Comparison of ENCODE assay signal across 1 cellular context in genomic region chr10:117184821-117185220, GRCh38.
TF ChIP-seq lines count a peak whose summit lies in the region.

No MANE protein-coding gene starts in this region.

TF ChIP-seq in K562, 482 proteins besides CTCF, POLR2A, EP300 and RAD21:
- TF ChIP-seq HDAC8 (tag; IDR thresholded peaks at IDR 0.05) (no peak), RBM25 (IDR thresholded peaks at IDR 0.05; ENCODE audit: low read depth, low read length, severe bottlenecking) (peak; percentile 11), ATF2 (CRISPR knock-in tag; IDR thresholded peaks at IDR 0.05) (no peak), HMBOX1 (IDR thresholded peaks at IDR 0.05) (no peak), BHLHE40 (IDR thresholded peaks at IDR 0.05; ENCODE audit: low read length) (no peak), HNRNPK (IDR thresholded peaks at IDR 0.05; ENCODE audit: low read depth, low read length, poor library complexity, severe bottlenecking) (no peak), NFE2L1 (tag; IDR thresholded peaks at IDR 0.05; ENCODE audit: borderline replicate concordance, low read depth) (no peak), TBP (optimal IDR thresholded peaks at IDR 0.05; ENCODE audit: low read depth, low read length) (no peak)
